Comparison of ENCODE assay signal across 16 cellular contexts in the genomic region with DNA sequence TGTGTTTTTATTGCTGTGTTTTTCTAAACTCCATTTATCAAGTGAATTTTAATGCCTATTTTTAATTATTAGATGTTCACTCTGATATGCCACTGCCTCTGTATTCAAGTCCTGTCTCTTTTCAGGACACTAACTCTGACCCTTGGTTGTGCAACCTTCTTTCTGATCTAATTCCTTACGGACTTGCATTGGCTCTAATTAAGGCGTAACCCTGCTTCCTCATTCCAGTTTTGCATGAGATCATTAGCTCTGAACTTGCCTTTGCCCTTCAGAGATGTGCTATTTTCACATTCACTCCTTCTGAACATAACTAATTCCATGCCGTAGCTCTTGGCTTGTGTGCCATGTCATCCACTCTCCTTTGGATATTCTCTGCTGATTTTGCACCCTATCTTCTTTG.
"Had no signal": no experiment of that assay in that cellular context is flagged by ENCODE, and none has a peak within 500 bp of the region (broad histone marks: within the 10 kb centered on the region; RNA-seq: fewer than 3 reads in every experiment).

No MANE protein-coding gene starts in this region.

- ATAC-seq: activated T-cell treated with anti-CD3 and anti-CD28 coated beads, Interleukin-2, amount 50 U/mL, for 72 hours; gastrocnemius medialis; natural killer cell treated with Interleukin-12 subunit alpha and Interleukin-12 subunit beta and Interleukin-15 and Interleukin-18, amount 100 ng/mL, for 72 hours had no signal

- H3K27me3 ChIP-seq: cardiac muscle cell, gastrocnemius medialis, upper lobe of left lung had no signal

- H3K4me1 ChIP-seq: gastrocnemius medialis, upper lobe of left lung had no signal

- H3K4me3 ChIP-seq: cardiac muscle cell, gastrocnemius medialis, upper lobe of left lung had no signal

- H3K36me3 ChIP-seq: cardiac muscle cell, gastrocnemius medialis, upper lobe of left lung had no signal

- H3K9me3 ChIP-seq: gastrocnemius medialis, upper lobe of left lung had no signal

- H3K27ac ChIP-seq: cardiac muscle cell, gastrocnemius medialis, upper lobe of left lung had no signal

- DNase-seq: activated CD4-positive, alpha-beta memory T cell treated with anti-CD3 and anti-CD28 coated beads for 36 hours; activated CD4-positive, alpha-beta T cell treated with anti-CD3 and anti-CD28 coated beads for 48 hours; activated effector memory CD4-positive, alpha-beta T cell treated with Interleukin-2 at 50 U/mL for 16 hours; activated naive CD4-positive, alpha-beta T cell treated with anti-CD3 and anti-CD28 coated beads, Interleukin-2, amount 10 ng/mL, durations not matched to agents 7 days and 5 days; activated T-cell treated with anti-CD3 and anti-CD28 coated beads, Interleukin-2, amount 50 U/mL, for 72 hours; amygdala; cortex of kidney; erythroblast; gastrocnemius medialis; hippocampal formation; kidney glomerular epithelial cell; stimulated activated CD4-positive, alpha-beta T cell treated with anti-CD3 and anti-CD28 coated beads, Interleukin-4, amount 100 ng/mL, for 24 hours; stimulated activated naive CD4-positive, alpha-beta T cell treated with Interleukin-2 at 50 U/mL for 16 hours; upper lobe of left lung had no signal
